Comparison of ENCODE assay signal across 8 cellular contexts in the genomic region with DNA sequence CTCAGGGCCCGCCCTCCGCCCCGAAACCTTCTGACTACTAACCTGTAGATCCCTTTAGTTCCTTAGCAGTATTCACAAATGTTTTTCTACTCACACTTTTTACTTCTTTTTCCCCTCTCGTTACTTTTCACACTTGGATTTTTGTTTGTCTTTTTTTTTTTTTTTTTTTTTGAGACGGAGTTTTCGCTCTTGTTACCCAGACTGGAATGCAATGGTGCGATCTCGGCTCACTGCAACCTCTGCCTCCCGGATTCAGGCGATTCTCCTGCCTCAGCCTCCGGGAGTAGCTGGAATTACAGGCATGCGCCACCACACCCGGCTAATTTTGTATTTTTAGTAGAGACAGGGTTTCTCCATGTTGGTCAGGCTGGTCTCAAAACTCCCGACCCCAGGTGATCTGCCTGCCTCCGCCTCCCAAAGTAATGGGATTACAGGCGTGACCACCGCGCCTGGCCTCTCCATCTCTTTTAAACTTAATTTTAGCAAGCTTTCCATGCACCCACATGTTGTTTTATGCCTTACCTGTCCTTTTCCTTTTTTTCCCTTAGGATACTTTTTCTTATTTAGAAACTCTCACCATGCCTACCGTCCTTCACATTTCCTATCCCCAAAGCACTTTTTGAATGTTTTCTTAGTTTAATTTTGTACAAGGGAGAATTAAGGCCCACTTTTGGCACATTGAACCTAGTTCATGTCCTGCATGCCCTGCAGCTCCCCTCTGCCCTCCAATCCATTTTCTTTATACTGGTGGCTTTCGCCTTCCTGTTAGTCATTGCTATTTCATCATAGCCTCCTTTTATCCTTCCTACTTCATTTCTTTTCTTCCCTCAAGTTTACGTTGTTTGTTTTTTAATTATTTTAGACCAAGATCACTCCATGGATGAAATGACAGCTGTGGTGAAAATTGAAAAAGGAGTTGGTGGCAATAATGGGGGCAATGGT. TPM values are rescaled to one million over a fixed set of nuclear protein-coding genes. Genes with fewer than 3 reads are reported as not detected.
DNase-seq lines count a peak whose midpoint lies in the region; ATAC-seq and TF ChIP-seq lines count a peak whose summit lies in the region.

No MANE protein-coding gene starts in this region.

- peaks cover 3% of the 10 kb centered on the region for H3K23me2 ChIP-seq in H9 (ENCODE audit: insufficient read length, low read depth, low read length, poor library complexity, severe bottlenecking)

- no peak overlapping the region for H3K56ac ChIP-seq in H9 (ENCODE audit: insufficient read length, low read depth, low read length)

- DNase-seq in H9, result peak; percentile 48
- no peak for DNase-seq in RWPE1 (ENCODE audit: low spot score)
- DNase-seq in epithelial cell of proximal tubule (ENCODE audit: low read depth), result no peak
- no peak for DNase-seq in osteocyte (ENCODE audit: extremely low spot score, unreplicated experiment)
- no peak for DNase-seq in RPMI8226
- DNase-seq in NCI-H1694 treated with DMSO at 0.1 percent for 48 hours (lab: John Stamatoyannopoulos, UW), result no peak

- H4K91ac ChIP-seq in H9 (ENCODE audit: insufficient read length, low read depth, low read length), result no peak overlapping the region

- ATAC-seq in GM21526 (IDR thresholded peaks at IDR 0.05; ENCODE audit: low FRiP score, unreplicated experiment) (no peak), GM21786 (IDR thresholded peaks at IDR 0.05; ENCODE audit: unreplicated experiment) (no peak)

- H2AFZ ChIP-seq in H9 (ENCODE audit: low read length), result no peak overlapping the region

- no peak overlapping the region for H3K23ac ChIP-seq in H9 (ENCODE audit: insufficient read length, low read depth, low read length)

- H3K4me2 ChIP-seq in H9 (ENCODE audit: insufficient read depth, insufficient read length, low read length), result peak overlapping the region; percentile 41

- CTCF ChIA-PET in RWPE1 (lab: Yijun Ruan, JAX), result interaction anchor here (0.5 to 3.9 kb wide), 11 partner anchors 9 to 252 kb away, joined by 3 to 44 read pairs (median 5); no protein-coding TSS in a partner anchor

- H3K4me1 ChIP-seq in H9 (ENCODE audit: insufficient read depth, low read length), result peaks cover 3% of the 10 kb centered on the region

- H4K5ac ChIP-seq in H9 (ENCODE audit: insufficient read length, low read depth, low read length), result no peak overlapping the region

- no peak overlapping the region for H2BK20ac ChIP-seq in H9 (ENCODE audit: low read depth, low read length, poor library complexity, severe bottlenecking)

- no peaks in the 10 kb centered on the region for H3K27me3 ChIP-seq in H9 (ENCODE audit: insufficient read depth, low read length)

- H3K27ac ChIP-seq in H9 (ENCODE audit: insufficient read length, low read depth, low read length) (peak overlapping the region; percentile 0), RWPE1 (peak overlapping the region; percentile 97)

- H3K27me3 Mint-ChIP-seq in H9 (ENCODE audit: low read depth) (no peaks in the 10 kb centered on the region), osteocyte (ENCODE audit: unreplicated experiment) (no peaks in the 10 kb centered on the region)

- no peaks in the 10 kb centered on the region for H4K20me1 ChIP-seq in H9 (ENCODE audit: control insufficient read depth, insufficient read depth, insufficient read length)

- no peak overlapping the region for H2BK15ac ChIP-seq in H9 (ENCODE audit: low read depth, low read length)

- no peak overlapping the region for H3K14ac ChIP-seq in H9 (ENCODE audit: insufficient read depth, low read length)

- H4K8ac ChIP-seq in H9 (replicated peaks; ENCODE audit: insufficient read length, low read depth, low read length), result no peak overlapping the region

- no CpG with 5 or more reads among the region's 21 CpGs for WGBS in H9 (ENCODE audit: extremely low coverage, insufficient read length, low lambda C conversion rate)

- H3K4me3 Mint-ChIP-seq in H9 (peak overlapping the region; percentile 83 to 90), osteocyte (ENCODE audit: unreplicated experiment) (peak overlapping the region; percentile 88)

- peaks cover 23 to 35% of the 10 kb centered on the region in 2 experiments for H3K4me1 Mint-ChIP-seq in H9
- peaks cover 46% of the 10 kb centered on the region for H3K4me1 Mint-ChIP-seq in osteocyte (ENCODE audit: unreplicated experiment)

- H3K9ac ChIP-seq in H9 (ENCODE audit: extremely low read depth, insufficient read length, low read length), result peak overlapping the region; percentile 70

- H2BK5ac ChIP-seq in H9 (ENCODE audit: insufficient read length, low read length), result no peak overlapping the region

- POLR2A ChIA-PET in RWPE1 (lab: Yijun Ruan, JAX; ENCODE audit: low non-redundant PET), result interaction anchor here (1.1 kb wide), 1 partner anchor 41 kb away, joined by 4 read pairs; no protein-coding TSS in a partner anchor

- no peak overlapping the region for H3K18ac ChIP-seq in H9 (ENCODE audit: insufficient read length, low read depth, low read length)

- H3K9me3 Mint-ChIP-seq in H9 (peaks cover 0 to 5% of the 10 kb centered on the region in 2 experiments; a peak in 2 of 5 replicates), osteocyte (ENCODE audit: unreplicated experiment) (no peaks in the 10 kb centered on the region)

- H3K4ac ChIP-seq in H9 (ENCODE audit: low read depth, low read length), result no peak overlapping the region

- H3K4me3 ChIP-seq in epithelial cell of proximal tubule (ENCODE audit: low read depth, low read length), result peak overlapping the region; percentile 52

- peaks cover 12% of the 10 kb centered on the region for H3K79me1 ChIP-seq in H9 (ENCODE audit: insufficient read depth, low read depth, low read length, poor library complexity, severe bottlenecking)

- no peak for TF ChIP-seq CTCF in H9 (conservative IDR thresholded peaks at IDR 0.05)
- no peak for TF ChIP-seq CTCF in RWPE1 (conservative IDR thresholded peaks at IDR 0.05; ENCODE audit: low read depth)
- TF ChIP-seq CTCF in epithelial cell of proximal tubule (conservative IDR thresholded peaks at IDR 0.05; ENCODE audit: low read depth, low read length), result no peak
- no peak for TF ChIP-seq CTCF in osteocyte (IDR thresholded peaks at IDR 0.05)

- H2BK12ac ChIP-seq in H9 (ENCODE audit: insufficient read length, low read depth, low read length), result no peak overlapping the region

- H3K9me3 ChIP-seq in H9 (ENCODE audit: control insufficient read depth, low read depth, low read length), result no peaks in the 10 kb centered on the region

- H3T11ph ChIP-seq in H9 (ENCODE audit: low read length), result no peak overlapping the region

- peak overlapping the region; percentile 99 for H3K27ac Mint-ChIP-seq in H9
- H3K27ac Mint-ChIP-seq in osteocyte (ENCODE audit: unreplicated experiment), result peak overlapping the region; percentile 96

- no peak overlapping the region for H2AK5ac ChIP-seq in H9 (ENCODE audit: insufficient read length, low read length)

- H2BK120ac ChIP-seq in H9 (ENCODE audit: low read depth, low read length, poor library complexity, severe bottlenecking), result no peak overlapping the region

- H3K36me3 Mint-ChIP-seq in H9 (ENCODE audit: insufficient read depth in 1 of 3, low read depth in 3 of 3) (peaks cover 27 to 41% (median 41%) of the 10 kb centered on the region in 3 experiments), osteocyte (ENCODE audit: unreplicated experiment) (peaks cover 17% of the 10 kb centered on the region)

- peaks cover 21% of the 10 kb centered on the region; the same call in 1 of the 2 replicates for H3K79me2 ChIP-seq in H9 (ENCODE audit: insufficient read depth, low read length)

RNA-seq across cellular contexts. Expression of a gene that starts 1.1 kb away (rescaled TPM):
- total RNA-seq in H9 (2021), result 76.4 and 76.8 TPM in 2 replicates
- 29.2 and 33.6 TPM in 2 replicates for total RNA-seq in epithelial cell of proximal tubule
- 77.0 and 83.3 TPM in 2 replicates for total RNA-seq in osteocyte

RNA-seq across cellular contexts. Expression of a gene that starts 42.6 kb away (rescaled TPM):
- total RNA-seq in H9 (2021) (not detected in 2 replicates), epithelial cell of proximal tubule (not detected in 2 replicates), osteocyte (not detected in 2 replicates)

RNA-seq across cellular contexts. Expression of a gene that starts 44.9 kb away (rescaled TPM):
- total RNA-seq in H9 (2021) (not detected in 2 replicates), epithelial cell of proximal tubule (not detected in 2 replicates), osteocyte (not detected in 2 replicates)

RNA-seq across cellular contexts. Expression of a gene that starts 59.7 kb away (rescaled TPM):
- 83.9 and 85.8 TPM in 2 replicates for total RNA-seq in H9 (2021)
- total RNA-seq in epithelial cell of proximal tubule, result 80.3 and 84.5 TPM in 2 replicates
- total RNA-seq in osteocyte, result 66.3 and 72.8 TPM in 2 replicates
